ENCODE assay signal across 9 cellular contexts in genomic region chr5:36692791-36693763, GRCh38.
DNase-seq lines count a peak whose midpoint lies in the region; ATAC-seq and TF ChIP-seq lines count a peak whose summit lies in the region.
"Had no signal": no experiment of that assay in that cellular context is flagged by ENCODE, and none has a peak within 500 bp of the region (broad histone marks: within the 10 kb centered on the region; RNA-seq: fewer than 3 reads in every experiment).

No MANE protein-coding gene starts in this region.

- no peak overlapping the region for H2AFZ ChIP-seq in H9 (ENCODE audit: low read length)

- H3K4me3 Mint-ChIP-seq in H9 (peak overlapping the region; percentile 69 to 70), WTC11 (peak overlapping the region; percentile 65)
- H3K4me3 Mint-ChIP-seq: CD8-positive, alpha-beta T cell had no signal

- no peak overlapping the region for H3K4me3 ChIP-seq in epithelial cell of esophagus (ENCODE audit: low read length)
- H3K4me3 ChIP-seq in mesendoderm (ENCODE audit: low read length), result peak overlapping the region; percentile 33

- H2AK5ac ChIP-seq in H9 (ENCODE audit: insufficient read length, low read length) (no peak overlapping the region), mesendoderm (ENCODE audit: low read length) (no peak overlapping the region)

- peak; percentile 90 for TF ChIP-seq CTCF in H9 (conservative IDR thresholded peaks at IDR 0.05)
- peak; percentile 29; the same call in 1 of the 2 replicates for TF ChIP-seq CTCF in WTC11 (IDR thresholded peaks at IDR 0.05)
- TF ChIP-seq CTCF in epithelial cell of esophagus (IDR thresholded peaks at IDR 0.05; ENCODE audit: insufficient read depth, low read depth, low read length, missing control alignments), result peak; percentile 73

- H3K9me3 Mint-ChIP-seq in H9, result no peaks in the 10 kb centered on the region; a peak in 2 of 5 replicates
- no peaks in the 10 kb centered on the region for H3K9me3 Mint-ChIP-seq in WTC11
- H3K9me3 Mint-ChIP-seq: CD8-positive, alpha-beta T cell had no signal

- H2BK5ac ChIP-seq in H9 (ENCODE audit: insufficient read length, low read length) (no peak overlapping the region), mesendoderm (ENCODE audit: low read length) (no peak overlapping the region)

- no peak overlapping the region for H3K18ac ChIP-seq in H9 (ENCODE audit: insufficient read length, low read depth, low read length)
- H3K18ac ChIP-seq in mesendoderm (ENCODE audit: low read length), result peak overlapping the region; percentile 17

- CTCF ChIA-PET in WTC11 (lab: Charles Lee), result interaction anchor here (0.7 to 2.6 kb wide), 22 partner anchors 37 to 515 kb away, joined by 3 to 29 read pairs (median 3); partner anchors contain the start of gene NADK2

- H3K36me3 Mint-ChIP-seq in H9 (ENCODE audit: insufficient read depth in 1 of 3, low read depth in 3 of 3) (no peaks in the 10 kb centered on the region), WTC11 (no peaks in the 10 kb centered on the region)
- H3K36me3 Mint-ChIP-seq: CD8-positive, alpha-beta T cell had no signal

- H3K56ac ChIP-seq in H9 (ENCODE audit: insufficient read length, low read depth, low read length) (no peak overlapping the region), mesendoderm (ENCODE audit: low read length) (peak overlapping the region; percentile 79)

- no peak overlapping the region for H2BK20ac ChIP-seq in H9 (ENCODE audit: low read depth, low read length, poor library complexity, severe bottlenecking)

- H4K20me1 ChIP-seq in H9 (ENCODE audit: control insufficient read depth, insufficient read depth, insufficient read length), result no peaks in the 10 kb centered on the region

- H3K27me3 Mint-ChIP-seq in H9 (ENCODE audit: low read depth), result peaks cover 35% of the 10 kb centered on the region
- peaks cover 41% of the 10 kb centered on the region for H3K27me3 Mint-ChIP-seq in WTC11 (ENCODE audit: low read depth)

- H3K4me1 Mint-ChIP-seq in H9, result peaks cover 13 to 15% of the 10 kb centered on the region in 2 experiments
- H3K4me1 Mint-ChIP-seq in WTC11, result peaks cover 32% of the 10 kb centered on the region

- peak overlapping the region; percentile 51 for H3K4me2 ChIP-seq in H9 (ENCODE audit: insufficient read depth, insufficient read length, low read length)
- H3K4me2 ChIP-seq in mesendoderm (ENCODE audit: low read length), result peak overlapping the region; percentile 83

- no CpG with 5 or more reads among the region's 44 CpGs for WGBS in H9 (ENCODE audit: extremely low coverage, insufficient read length, low lambda C conversion rate)
- no CpG with 5 or more reads among the region's 44 CpGs for WGBS in mesendoderm (ENCODE audit: extremely low coverage, insufficient coverage, low lambda C conversion rate)

- no peak overlapping the region for H3K27ac ChIP-seq in H9 (ENCODE audit: insufficient read length, low read depth, low read length)
- H3K27ac ChIP-seq in mesendoderm (ENCODE audit: low read depth, low read length), result no peak overlapping the region

- H3K36me3 ChIP-seq in mesendoderm (ENCODE audit: control insufficient read depth, insufficient read depth, low read length), result no peaks in the 10 kb centered on the region

- H3K79me2 ChIP-seq in H9 (ENCODE audit: insufficient read depth, low read length) (no peaks in the 10 kb centered on the region), mesendoderm (ENCODE audit: control insufficient read depth, insufficient read depth, low read length) (no peaks in the 10 kb centered on the region)

- no peaks in the 10 kb centered on the region for H3K4me1 ChIP-seq in H9 (ENCODE audit: insufficient read depth, low read length)
- no peaks in the 10 kb centered on the region for H3K4me1 ChIP-seq in mesendoderm (ENCODE audit: control insufficient read depth, low read depth, low read length)

- no peak overlapping the region for H2BK12ac ChIP-seq in H9 (ENCODE audit: insufficient read length, low read depth, low read length)

- H3K4ac ChIP-seq in H9 (ENCODE audit: low read depth, low read length) (no peak overlapping the region), mesendoderm (ENCODE audit: low read depth, low read length) (no peak overlapping the region)

- no peak overlapping the region for H3T11ph ChIP-seq in H9 (ENCODE audit: low read length)

- H3K9me3 ChIP-seq in H9 (ENCODE audit: control insufficient read depth, low read depth, low read length), result no peaks in the 10 kb centered on the region

- no peak overlapping the region for H4K91ac ChIP-seq in H9 (ENCODE audit: insufficient read length, low read depth, low read length)

- no peak overlapping the region for H3K9ac ChIP-seq in H9 (ENCODE audit: extremely low read depth, insufficient read length, low read length)
- peak overlapping the region; percentile 68 for H3K9ac ChIP-seq in mesendoderm (ENCODE audit: low read length)

- H4K8ac ChIP-seq in H9 (replicated peaks; ENCODE audit: insufficient read length, low read depth, low read length) (no peak overlapping the region), mesendoderm (ENCODE audit: low read depth, low read length) (no peak overlapping the region)

- H2BK15ac ChIP-seq in H9 (ENCODE audit: low read depth, low read length), result no peak overlapping the region
- H2BK15ac ChIP-seq in mesendoderm (replicated peaks; ENCODE audit: low read depth), result no peak overlapping the region

- H3K27ac Mint-ChIP-seq in H9 (no peak overlapping the region), WTC11 (no peak overlapping the region)
- H3K27ac Mint-ChIP-seq: CD8-positive, alpha-beta T cell had no signal

- POLR2A ChIA-PET in WTC11 (lab: Charles Lee), result no interaction called here

- H3K27me3 ChIP-seq in H9 (ENCODE audit: insufficient read depth, low read length) (peaks cover 3% of the 10 kb centered on the region; the same call in 1 of the 2 replicates), mesendoderm (ENCODE audit: insufficient read depth, low read length, poor library complexity) (no peaks in the 10 kb centered on the region)

- H3K14ac ChIP-seq in H9 (ENCODE audit: insufficient read depth, low read length), result no peak overlapping the region

- H3K79me1 ChIP-seq in H9 (ENCODE audit: insufficient read depth, low read depth, low read length, poor library complexity, severe bottlenecking) (no peaks in the 10 kb centered on the region), mesendoderm (ENCODE audit: low read length) (no peaks in the 10 kb centered on the region)

- ATAC-seq in WTC11, result peak; percentile 72
- ATAC-seq in stimulated activated naive CD8-positive, alpha-beta T cell treated with anti-CD3 and anti-CD28 coated beads, Interleukin-15, Interleukin-2, amounts not matched to agents 100 U/mL and 50 U/mL, for 24 hours, result peak; percentile 45
- ATAC-seq: CD8-positive, alpha-beta T cell had no signal

- H3K23me2 ChIP-seq in H9 (ENCODE audit: insufficient read length, low read depth, low read length, poor library complexity, severe bottlenecking), result peaks cover 11% of the 10 kb centered on the region

- H4K5ac ChIP-seq in H9 (ENCODE audit: insufficient read length, low read depth, low read length) (no peak overlapping the region), mesendoderm (ENCODE audit: low read length) (no peak overlapping the region)

- H3K23ac ChIP-seq in H9 (ENCODE audit: insufficient read length, low read depth, low read length), result no peak overlapping the region
- no peak overlapping the region for H3K23ac ChIP-seq in mesendoderm (ENCODE audit: low read length)

- H2BK120ac ChIP-seq in H9 (ENCODE audit: low read depth, low read length, poor library complexity, severe bottlenecking) (no peak overlapping the region), mesendoderm (ENCODE audit: low read depth, low read length) (no peak overlapping the region)

- DNase-seq in NCI-H345 (lab: John Stamatoyannopoulos, UW) (peak; percentile 31), NCI-H345 treated with DMSO at 0.1 percent for 48 hours (lab: John Stamatoyannopoulos, UW; ENCODE audit: unreplicated experiment) (no peak), H9 (peak; percentile 91), LHCN-M2 (ENCODE audit: low read depth) (peak; percentile 64), WTC11 (ENCODE audit: low spot score) (peak; percentile 87), epithelial cell of esophagus (ENCODE audit: low read depth) (peak; percentile 77), mesendoderm (peak; percentile 92)
- DNase-seq in stimulated activated naive CD8-positive, alpha-beta T cell treated with anti-CD3 and anti-CD28 coated beads, Interleukin-15, Interleukin-2, amounts not matched to agents 100 U/mL and 50 U/mL, for 24 hours, result peak; percentile 70

TF ChIP-seq in WTC11, 78 proteins besides CTCF, POLR2A, EP300 and RAD21 (continues in another document):
- no peak for TF ChIP-seq SMAD3 (CRISPR knock-in tag; IDR thresholded peaks at IDR 0.05; ENCODE audit: borderline replicate concordance)
- TF ChIP-seq E2F1 (CRISPR knock-in tag; IDR thresholded peaks at IDR 0.05), result no peak
- TF ChIP-seq TEAD1 (CRISPR knock-in tag; IDR thresholded peaks at IDR 0.05), result 0 out of 2 replicates have a peak, but pooled peaks have one; percentile 9
- no peak for TF ChIP-seq ZNF219 (CRISPR knock-in tag; IDR thresholded peaks at IDR 0.05; ENCODE audit: borderline replicate concordance)
- TF ChIP-seq CREB1 (CRISPR knock-in tag; IDR thresholded peaks at IDR 0.05), result no peak
- TF ChIP-seq FOXK1 (CRISPR knock-in tag; IDR thresholded peaks at IDR 0.05), result no peak
- peak; percentile 95 for TF ChIP-seq ZNF121 (CRISPR knock-in tag; IDR thresholded peaks at IDR 0.05)
- TF ChIP-seq ZBTB43 (CRISPR knock-in tag; IDR thresholded peaks at IDR 0.05), result 0 out of 2 replicates have a peak, but pooled peaks have one; percentile 44

Comparison
In these comparisons a context has a peak if more than half of its experiments do, and no peak if none do; other contexts are left out.
1. CTCF ChIP-seq: peak in every context shown above with its lines; median percentile 90 in H9; 73 in epithelial cell of esophagus; 29 in WTC11.